ENCODE assay signal across 8 cellular contexts in genomic region chr13:52652980-52653303, GRCh38. TPM values are rescaled to one million over a fixed set of nuclear protein-coding genes. Genes with fewer than 3 reads are reported as not detected.
DNase-seq lines count a peak whose midpoint lies in the region; ATAC-seq and TF ChIP-seq lines count a peak whose summit lies in the region.

No MANE protein-coding gene starts in this region.

- H3K9ac ChIP-seq in skeletal muscle satellite cell (ENCODE audit: low read depth, low read length): peak overlapping the region; percentile 97

- H3K36me3 ChIP-seq in heart right ventricle (peaks cover 0 to 30% (median 3%) of the 10 kb centered on the region in 9 donors), skeletal muscle satellite cell (ENCODE audit: insufficient read depth, low read length) (peaks cover 16% of the 10 kb centered on the region)

- peaks cover 7% of the 10 kb centered on the region for H3K4me1 Mint-ChIP-seq in activated CD8-positive, alpha-beta memory T cell treated with anti-CD3 and anti-CD28 coated beads, Interleukin-2, amount 10 ng/mL, durations not matched to agents 7 days and 5 days
- peaks cover 9 to 14% (median 14%) of the 10 kb centered on the region in 3 donors for H3K4me1 Mint-ChIP-seq in T-cell

- H3K27ac ChIP-seq in heart right ventricle: peak overlapping the region; percentile 86 to 98 (median 97)

- no peak overlapping the region for H3K4me3 Mint-ChIP-seq in activated CD8-positive, alpha-beta memory T cell treated with anti-CD3 and anti-CD28 coated beads, Interleukin-2, amount 10 ng/mL, durations not matched to agents 7 days and 5 days
- no peak overlapping the region for H3K4me3 Mint-ChIP-seq in T-cell

- no peak for DNase-seq in activated CD8-positive, alpha-beta memory T cell treated with anti-CD3 and anti-CD28 coated beads, Interleukin-2, amount 10 ng/mL, durations not matched to agents 7 days and 5 days
- no peak for DNase-seq in activated CD8-positive, alpha-beta memory T cell treated with anti-CD3 and anti-CD28 coated beads, Interleukin-2, amount 50 U/mL, for 48 hours
- DNase-seq in T-cell (no peak), heart right ventricle (no peak), H4 (ENCODE audit: low spot score) (no peak), SKM-1 treated with dmso at 0.1 percent for 144 hours (lab: John Stamatoyannopoulos, UW; ENCODE audit: unreplicated experiment) (no peak)

- H3K9me3 Mint-ChIP-seq in activated CD8-positive, alpha-beta memory T cell treated with anti-CD3 and anti-CD28 coated beads, Interleukin-2, amount 10 ng/mL, durations not matched to agents 7 days and 5 days (ENCODE audit: low read depth): no peaks in the 10 kb centered on the region
- H3K9me3 Mint-ChIP-seq in T-cell: no peaks in the 10 kb centered on the region

- intact Hi-C loops in heart right ventricle (cut with DNase I): loop anchor here in 6 of 10 donors (1.0 to 10.0 kb wide), 4 partner anchors 36 to 198 kb away; partner anchors contain the start of genes CKAP2 (in 1 of the 6) and VPS36 (in 1 of the 6)

- H3K36me3 Mint-ChIP-seq in activated CD8-positive, alpha-beta memory T cell treated with anti-CD3 and anti-CD28 coated beads, Interleukin-2, amount 10 ng/mL, durations not matched to agents 7 days and 5 days: peaks cover 20% of the 10 kb centered on the region
- peaks cover 14% of the 10 kb centered on the region for H3K36me3 Mint-ChIP-seq in T-cell

- peak in 4 of 9 donors; percentile 1 to 34 (median 20) for TF ChIP-seq CTCF in heart right ventricle (IDR thresholded peaks at IDR 0.05)

- CTCF ChIA-PET in activated CD8-positive, alpha-beta memory T cell treated with anti-CD3 and anti-CD28 coated beads, Interleukin-2, amount 10 ng/mL, durations not matched to agents 7 days and 5 days (lab: Charles Lee): interaction anchor here (0.8 to 3.3 kb wide), 13 partner anchors 9 to 203 kb away, joined by 3 to 28 read pairs (median 3); partner anchors contain the start of gene VPS36
- CTCF ChIA-PET in T-cell (lab: Charles Lee): interaction anchor here (0.9 to 3.6 kb wide), 13 partner anchors 10 to 315 kb away, joined by 3 to 40 read pairs (median 6); no protein-coding TSS in a partner anchor

- WGBS in heart right ventricle, 2 donors: 0% methylated on average over 18 of the region's 18 CpGs

- no peaks in the 10 kb centered on the region for H3K9me3 ChIP-seq in heart right ventricle
- H3K9me3 ChIP-seq in skeletal muscle satellite cell (replicated peaks; ENCODE audit: low read length): no peaks in the 10 kb centered on the region

- H3K27me3 ChIP-seq in heart right ventricle: no peaks in the 10 kb centered on the region
- H3K27me3 ChIP-seq in skeletal muscle satellite cell (ENCODE audit: control insufficient read depth, insufficient read depth, low read length): no peaks in the 10 kb centered on the region

- POLR2A ChIA-PET in T-cell (lab: Charles Lee): interaction anchor here (0.7 to 1.8 kb wide), 5 partner anchors 9 to 1200 kb away, joined by 3 to 11 read pairs (median 4); no protein-coding TSS in a partner anchor

- H3K4me1 ChIP-seq in heart right ventricle: peaks cover 0 to 51% (median 42%) of the 10 kb centered on the region in 9 donors
- H3K4me1 ChIP-seq in skeletal muscle satellite cell (ENCODE audit: control insufficient read depth, insufficient read depth, low read length): peaks cover 22% of the 10 kb centered on the region

- ATAC-seq in activated CD8-positive, alpha-beta memory T cell treated with anti-CD3 and anti-CD28 coated beads, Interleukin-2, amount 10 ng/mL, durations not matched to agents 7 days and 5 days: peak; percentile 43
- peak; percentile 36 for ATAC-seq in HG02943 (IDR thresholded peaks at IDR 0.05; ENCODE audit: low read depth, unreplicated experiment)
- ATAC-seq in T-cell (replicated peaks in 1 of 4): peak; percentile 12 to 22 (median 16)
- ATAC-seq in heart right ventricle: peak; percentile 1 to 32 (median 19)

- H3K4me2 ChIP-seq in skeletal muscle satellite cell (ENCODE audit: low read length): peak overlapping the region; percentile 85

- no peak overlapping the region for H3K27ac Mint-ChIP-seq in activated CD8-positive, alpha-beta memory T cell treated with anti-CD3 and anti-CD28 coated beads, Interleukin-2, amount 10 ng/mL, durations not matched to agents 7 days and 5 days
- H3K27ac Mint-ChIP-seq in T-cell: no peak overlapping the region

- H3K4me3 ChIP-seq in heart right ventricle (peak overlapping the region; percentile 57 to 84 (median 74)), skeletal muscle satellite cell (ENCODE audit: low read length) (peak overlapping the region; percentile 77)

- no peaks in the 10 kb centered on the region for H3K27me3 Mint-ChIP-seq in activated CD8-positive, alpha-beta memory T cell treated with anti-CD3 and anti-CD28 coated beads, Interleukin-2, amount 10 ng/mL, durations not matched to agents 7 days and 5 days
- H3K27me3 Mint-ChIP-seq in T-cell: no peaks in the 10 kb centered on the region

RNA-seq across cellular contexts. Expression of gene SUGT1, which starts 0.3 kb away (rescaled TPM):
- 10 to 100 TPM; 42.8 to 51.8 TPM for total RNA-seq in activated CD8-positive, alpha-beta memory T cell treated with anti-CD3 and anti-CD28 coated beads, Interleukin-2, amount 10 ng/mL, durations not matched to agents 7 days and 5 days
- total RNA-seq in T-cell (10 to 100 TPM; 28.2 to 33.1 (median 28.6) TPM), heart right ventricle (10 to 100 TPM; 44.3 to 61.7 (median 53.9) TPM)
- 10 to 100 TPM; 53.8 to 55.9 TPM for polyA plus RNA-seq in heart right ventricle
- 36.8 and 41.7 TPM in 2 replicates for total RNA-seq in skeletal muscle satellite cell (2012; rRNA removed)
- total RNA-seq in H4 (2014; rRNA removed; shearing (Covaris generic)): 23.7 and 24.0 TPM in 2 replicates

RNA-seq across cellular contexts. Expression of gene HNRNPA1L2, which starts 10.7 kb away (rescaled TPM):
- total RNA-seq in activated CD8-positive, alpha-beta memory T cell treated with anti-CD3 and anti-CD28 coated beads, Interleukin-2, amount 10 ng/mL, durations not matched to agents 7 days and 5 days: 1 to 10 TPM; 7.4 to 9.7 TPM
- total RNA-seq in T-cell (10 to 100 TPM; 14.0 to 17.1 (median 15.9) TPM), heart right ventricle (1 to 10 TPM; 1.7 to 4.7 (median 3.4) TPM)
- polyA plus RNA-seq in heart right ventricle: 1 to 10 TPM; 4.7 to 9.1 TPM
- total RNA-seq in skeletal muscle satellite cell (2012; rRNA removed): 2.3 and 2.8 TPM in 2 replicates
- 0.64 and 2.3 TPM in 2 replicates for total RNA-seq in H4 (2014; rRNA removed; shearing (Covaris generic))
